In the genomic region with DNA sequence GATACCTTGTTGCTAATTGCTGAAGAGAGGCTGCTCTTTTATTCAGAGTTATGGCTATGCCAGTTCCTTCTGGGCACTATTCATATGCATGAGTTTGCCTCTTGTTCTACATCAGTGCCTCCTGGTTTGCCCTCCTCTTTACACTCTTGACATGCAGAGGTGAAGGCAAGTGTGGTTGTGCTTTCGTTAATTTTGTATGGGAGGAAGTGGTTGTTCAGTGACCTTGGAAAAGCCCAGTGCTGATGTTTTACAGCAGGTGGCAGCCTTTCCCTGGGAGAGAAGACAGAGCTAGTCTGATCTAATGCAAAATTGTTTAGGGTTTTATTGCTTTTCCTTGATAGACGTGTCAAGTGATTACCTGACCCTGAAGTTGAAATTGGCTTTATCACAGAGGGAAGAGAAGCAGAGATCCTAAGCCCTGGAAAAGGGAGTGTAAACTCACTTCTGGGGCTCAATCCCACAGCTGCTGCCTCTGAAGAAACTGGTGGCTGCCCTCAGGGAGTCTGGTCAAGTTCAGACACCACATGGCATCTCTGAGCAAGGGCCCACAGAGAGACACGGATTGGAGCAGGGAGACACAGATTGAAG, we compare ENCODE assay signal across 8 cellular contexts. TPM values are rescaled to one million over a fixed set of nuclear protein-coding genes. Genes with fewer than 3 reads are reported as not detected.
DNase-seq lines count a peak whose midpoint lies in the region; ATAC-seq and TF ChIP-seq lines count a peak whose summit lies in the region.

No MANE protein-coding gene starts in this region.

- no peaks in the 10 kb centered on the region for H3K9me3 Mint-ChIP-seq in activated naive CD4-positive, alpha-beta T cell treated with anti-CD3 and anti-CD28 coated beads, Interleukin-2, amount 10 ng/mL, durations not matched to agents 7 days and 5 days

- H3K27ac Mint-ChIP-seq in activated naive CD4-positive, alpha-beta T cell treated with anti-CD3 and anti-CD28 coated beads, Interleukin-2, amount 10 ng/mL, durations not matched to agents 7 days and 5 days: no peak overlapping the region

- DNase-seq in GM10248 (ENCODE audit: extremely low spot score) (peak; percentile 77), NAMALWA (ENCODE audit: low spot score) (peak; percentile 90), SK-N-MC (ENCODE audit: low read depth, low spot score) (peak; percentile 24), glomerular visceral epithelial cell (ENCODE audit: extremely low spot score) (peak; percentile 65), psoas muscle (peak; percentile 28 to 56), posterior vena cava (ENCODE audit: low spot score) (no peak)
- DNase-seq in activated naive CD4-positive, alpha-beta T cell treated with anti-CD3 and anti-CD28 coated beads, Interleukin-2, amount 10 ng/mL, durations not matched to agents 7 days and 5 days: peak; percentile 83

- intact Hi-C loops in psoas muscle (cut with DNase I): loop anchor here (1.0 to 10.0 kb wide), 7 partner anchors 93 to 513 kb away; a partner anchor contains a TSS
- intact Hi-C loops in posterior vena cava (cut with DNase I): loop anchor here (1.0 to 5.0 kb wide), 2 partner anchors 278 to 279 kb away; no protein-coding TSS in a partner anchor

- no peaks in the 10 kb centered on the region for H3K27me3 ChIP-seq in psoas muscle (ENCODE audit: insufficient read depth in 3 of 3, low read length in 2 of 3)

- H3K4me3 ChIP-seq in HEK293 (ENCODE audit: low read depth, low read length): no peak overlapping the region
- H3K4me3 ChIP-seq in SK-N-MC: no peak overlapping the region
- no peak overlapping the region for H3K4me3 ChIP-seq in psoas muscle

- no peaks in the 10 kb centered on the region for H3K9me3 ChIP-seq in HEK293 (ENCODE audit: control insufficient read depth, insufficient read depth, low read depth, low read length)
- no peaks in the 10 kb centered on the region for H3K9me3 ChIP-seq in SK-N-MC (ENCODE audit: low read depth, low read length)
- no peaks in the 10 kb centered on the region for H3K9me3 ChIP-seq in psoas muscle

- H3K4me1 ChIP-seq in HEK293 (ENCODE audit: control insufficient read depth, insufficient read depth, low read length) (no peaks in the 10 kb centered on the region; the same call in 1 of the 2 replicates), psoas muscle (no peaks in the 10 kb centered on the region)

- H3K27ac ChIP-seq in HEK293 (ENCODE audit: extremely low read depth, low read depth, low read length) (no peak overlapping the region), SK-N-MC (no peak overlapping the region), psoas muscle (no peak overlapping the region)

- POLR2A ChIA-PET in GM10248 (lab: Yijun Ruan, JAX) (no interaction called here), HEK293 (lab: Yijun Ruan, JAX) (interaction anchor here (0.6 to 1.5 kb wide), 2 partner anchors 15 to 94 kb away, joined by 4 to 7 read pairs; no protein-coding TSS in a partner anchor)

- H3K4me1 Mint-ChIP-seq in activated naive CD4-positive, alpha-beta T cell treated with anti-CD3 and anti-CD28 coated beads, Interleukin-2, amount 10 ng/mL, durations not matched to agents 7 days and 5 days: peaks cover 44% of the 10 kb centered on the region

- 5 to 12% (median 5%) methylated on average over 3 of the region's 3 CpGs for WGBS in psoas muscle, 3 donors

- peak; percentile 74 to 93 (median 75) for ATAC-seq in psoas muscle

- H3K27me3 Mint-ChIP-seq in activated naive CD4-positive, alpha-beta T cell treated with anti-CD3 and anti-CD28 coated beads, Interleukin-2, amount 10 ng/mL, durations not matched to agents 7 days and 5 days: no peaks in the 10 kb centered on the region

- H3K36me3 ChIP-seq in HEK293 (ENCODE audit: control insufficient read depth in 2 of 2, insufficient read depth in 1 of 2, low read length in 2 of 2): no peaks in the 10 kb centered on the region
- H3K36me3 ChIP-seq in SK-N-MC (ENCODE audit: insufficient read depth, low read length): no peaks in the 10 kb centered on the region
- H3K36me3 ChIP-seq in psoas muscle (ENCODE audit: insufficient read depth in 1 of 2, low read depth in 1 of 2): no peaks in the 10 kb centered on the region

- no peak overlapping the region for H3K9ac ChIP-seq in SK-N-MC (ENCODE audit: insufficient read length)

- H3K36me3 Mint-ChIP-seq in activated naive CD4-positive, alpha-beta T cell treated with anti-CD3 and anti-CD28 coated beads, Interleukin-2, amount 10 ng/mL, durations not matched to agents 7 days and 5 days: no peaks in the 10 kb centered on the region

- TF ChIP-seq CTCF in GM10248 (IDR thresholded peaks at IDR 0.05; ENCODE audit: control extremely low read depth, extremely low read depth, low read depth, missing control alignments) (peak; percentile 80), HEK293 (tag by site-specific recombination; IDR thresholded peaks at IDR 0.05) (peak; percentile 85), psoas muscle (IDR thresholded peaks at IDR 0.05) (peak; percentile 81)

- CTCF ChIA-PET in GM10248 (lab: Yijun Ruan, JAX): interaction anchor here (0.7 to 8.0 kb wide), 46 partner anchors 9 to 505 kb away, joined by 3 to 110 read pairs (median 3); a partner anchor contains a TSS
- CTCF ChIA-PET in HEK293 (lab: Yijun Ruan, JAX): interaction anchor here (0.6 to 5.6 kb wide), 15 partner anchors 12 to 839 kb away, joined by 3 to 81 read pairs (median 3); no protein-coding TSS in a partner anchor
- CTCF ChIA-PET in activated naive CD4-positive, alpha-beta T cell treated with anti-CD3 and anti-CD28 coated beads, Interleukin-2, amount 10 ng/mL, durations not matched to agents 7 days and 5 days (lab: Charles Lee): interaction anchor here (0.7 to 10.6 kb wide), 14 partner anchors 8 to 438 kb away, joined by 3 to 180 read pairs (median 4); no protein-coding TSS in a partner anchor

- H3K4me3 Mint-ChIP-seq in activated naive CD4-positive, alpha-beta T cell treated with anti-CD3 and anti-CD28 coated beads, Interleukin-2, amount 10 ng/mL, durations not matched to agents 7 days and 5 days: no peak overlapping the region

TF ChIP-seq in HEK293, 187 proteins besides CTCF, POLR2A, EP300 and RAD21 (continues in another document):
- TF ChIP-seq ZNF768 (tag by site-specific recombination; IDR thresholded peaks at IDR 0.05): no peak
- TF ChIP-seq SP7 (tag by site-specific recombination; IDR thresholded peaks at IDR 0.05): 0 out of 2 replicates have a peak, but pooled peaks have one; percentile 29
- no peak for TF ChIP-seq MEIS1 (CRISPR knock-in tag; IDR thresholded peaks at IDR 0.05; ENCODE audit: borderline replicate concordance)
- no peak for TF ChIP-seq ZNF792 (tag by site-specific recombination; IDR thresholded peaks at IDR 0.05)
- peak; percentile 93 for TF ChIP-seq ZNF654 (tag by site-specific recombination; IDR thresholded peaks at IDR 0.05; ENCODE audit: low read depth)
- peak; percentile 45; the same call in 1 of the 2 replicates for TF ChIP-seq PRDM1 (tag by site-specific recombination; IDR thresholded peaks at IDR 0.05)
- TF ChIP-seq, protein P1, sequence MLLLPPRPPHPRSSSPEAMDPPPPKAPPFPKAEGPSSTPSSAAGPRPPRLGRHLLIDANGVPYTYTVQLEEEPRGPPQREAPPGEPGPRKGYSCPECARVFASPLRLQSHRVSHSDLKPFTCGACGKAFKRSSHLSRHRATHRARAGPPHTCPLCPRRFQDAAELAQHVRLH (tag by site-specific recombination; IDR thresholded peaks at IDR 0.05): no peak
- TF ChIP-seq ZNF510 (tag by site-specific recombination; IDR thresholded peaks at IDR 0.05; ENCODE audit: insufficient replicate concordance): no peak
- TF ChIP-seq ZNF660 (tag by site-specific recombination; IDR thresholded peaks at IDR 0.05): 0 out of 2 replicates have a peak, but pooled peaks have one; percentile 37
- TF ChIP-seq, protein P2, sequence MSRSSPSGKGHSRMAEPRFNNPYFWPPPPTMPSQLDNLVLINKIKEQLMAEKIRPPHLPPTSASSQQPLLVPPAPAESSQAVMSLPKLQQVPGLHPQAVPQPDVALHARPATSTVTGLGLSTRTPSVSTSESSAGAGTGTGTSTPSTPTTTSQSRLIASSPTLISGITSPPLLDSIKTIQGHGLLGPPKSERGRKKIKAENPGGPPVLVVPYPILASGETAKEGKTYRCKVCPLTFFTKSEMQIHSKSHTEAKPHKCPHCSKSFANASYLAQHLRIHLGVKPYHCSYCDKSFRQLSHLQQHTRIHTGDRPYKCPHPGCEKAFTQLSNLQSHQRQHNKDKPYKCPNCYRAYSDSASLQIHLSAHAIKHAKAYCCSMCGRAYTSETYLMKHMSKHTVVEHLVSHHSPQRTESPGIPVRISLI (tag by site-specific recombination; IDR thresholded peaks at IDR 0.05): 0 out of 2 replicates have a peak, but pooled peaks have one; percentile 13
- TF ChIP-seq, protein P3, sequence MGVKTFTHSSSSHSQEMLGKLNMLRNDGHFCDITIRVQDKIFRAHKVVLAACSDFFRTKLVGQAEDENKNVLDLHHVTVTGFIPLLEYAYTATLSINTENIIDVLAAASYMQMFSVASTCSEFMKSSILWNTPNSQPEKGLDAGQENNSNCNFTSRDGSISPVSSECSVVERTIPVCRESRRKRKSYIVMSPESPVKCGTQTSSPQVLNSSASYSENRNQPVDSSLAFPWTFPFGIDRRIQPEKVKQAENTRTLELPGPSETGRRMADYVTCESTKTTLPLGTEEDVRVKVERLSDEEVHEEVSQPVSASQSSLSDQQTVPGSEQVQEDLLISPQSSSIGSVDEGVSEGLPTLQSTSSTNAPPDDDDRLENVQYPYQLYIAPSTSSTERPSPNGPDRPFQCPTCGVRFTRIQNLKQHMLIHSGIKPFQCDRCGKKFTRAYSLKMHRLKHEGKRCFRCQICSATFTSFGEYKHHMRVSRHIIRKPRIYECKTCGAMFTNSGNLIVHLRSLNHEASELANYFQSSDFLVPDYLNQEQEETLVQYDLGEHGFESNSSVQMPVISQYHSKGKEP (tag by site-specific recombination; IDR thresholded peaks at IDR 0.05): no peak

RNA-seq across cellular contexts. Expression of a gene that starts 30.5 kb away (rescaled TPM):
- 1 to 10 TPM; 7.2 to 9.9 (median 8.8) TPM for total RNA-seq in psoas muscle
- 1 to 10 TPM; 5.1 to 8.2 (median 6.3) TPM for polyA plus RNA-seq in psoas muscle
- total RNA-seq in posterior vena cava: 10 to 100 TPM; 18.7 to 22.9 TPM
